ENCODE assay signal across 11 cellular contexts in genomic region chr13:99313473-99313872, GRCh38. TPM values are rescaled to one million over a fixed set of nuclear protein-coding genes. Genes with fewer than 3 reads are reported as not detected.
DNase-seq lines count a peak whose midpoint lies in the region; ATAC-seq and TF ChIP-seq lines count a peak whose summit lies in the region.
"Had no signal": no experiment of that assay in that cellular context is flagged by ENCODE, and none has a peak within 500 bp of the region (broad histone marks: within the 10 kb centered on the region; RNA-seq: fewer than 3 reads in every experiment).

No MANE protein-coding gene starts in this region.

- no peaks in the 10 kb centered on the region for H3K79me2 ChIP-seq in neural progenitor cell (ENCODE audit: low read depth)

- H3K27me3 ChIP-seq in effector memory CD4-positive, alpha-beta T cell (replicated peaks; ENCODE audit: control insufficient read depth, insufficient read depth, low read length, poor library complexity, severe bottlenecking), result no peaks in the 10 kb centered on the region
- no peaks in the 10 kb centered on the region for H3K27me3 ChIP-seq in neural progenitor cell

- no peak for ATAC-seq in GM21423 (IDR thresholded peaks at IDR 0.05; ENCODE audit: unreplicated experiment)

- H3K27ac ChIP-seq in effector memory CD4-positive, alpha-beta T cell (ENCODE audit: insufficient read depth, low read length, poor library complexity, severe bottlenecking), result peak overlapping the region; percentile 91
- H3K27ac ChIP-seq in neural progenitor cell, result no peak overlapping the region

- no peak overlapping the region for H2AFZ ChIP-seq in neural progenitor cell (replicated peaks)

- H3K4me2 ChIP-seq in neural progenitor cell, result peak overlapping the region; percentile 22

- peaks cover 4% of the 10 kb centered on the region for H3K27me3 Mint-ChIP-seq in neural progenitor cell (ENCODE audit: insufficient read depth, low read depth)
- H3K27me3 Mint-ChIP-seq in mesothelial cell of epicardium (ENCODE audit: low read depth), result no peaks in the 10 kb centered on the region

- no peaks in the 10 kb centered on the region for H3K36me3 ChIP-seq in effector memory CD4-positive, alpha-beta T cell (ENCODE audit: control insufficient read depth, insufficient read depth, low read length)
- H3K36me3 ChIP-seq in neural progenitor cell, result peaks cover 3% of the 10 kb centered on the region

- H3K4me1 ChIP-seq in effector memory CD4-positive, alpha-beta T cell (ENCODE audit: control insufficient read depth, insufficient read depth, low read length, poor library complexity, severe bottlenecking), result peaks cover 73% of the 10 kb centered on the region
- peaks cover 5% of the 10 kb centered on the region for H3K4me1 ChIP-seq in neural progenitor cell

- H3K36me3 Mint-ChIP-seq in neural progenitor cell, result peaks cover 35% of the 10 kb centered on the region
- peaks cover 26% of the 10 kb centered on the region for H3K36me3 Mint-ChIP-seq in mesothelial cell of epicardium

- no peaks in the 10 kb centered on the region for H3F3A ChIP-seq in neural progenitor cell (ENCODE audit: low read depth)

- H3K9me3 Mint-ChIP-seq in neural progenitor cell (peaks cover 15% of the 10 kb centered on the region), mesothelial cell of epicardium (peaks cover 3% of the 10 kb centered on the region)

- no peaks in the 10 kb centered on the region for H4K20me1 ChIP-seq in neural progenitor cell (ENCODE audit: low read depth)

- no peak overlapping the region for H3K9ac ChIP-seq in neural progenitor cell

- H3K4me1 Mint-ChIP-seq in neural progenitor cell, result peaks cover 25% of the 10 kb centered on the region
- H3K4me1 Mint-ChIP-seq in mesothelial cell of epicardium, result peaks cover 6% of the 10 kb centered on the region

- H3K4me3 ChIP-seq in effector memory CD4-positive, alpha-beta T cell (ENCODE audit: insufficient read depth, low read depth, low read length, poor library complexity, severe bottlenecking), result no peak overlapping the region
- H3K4me3 ChIP-seq in neural progenitor cell, result no peak overlapping the region

- peak overlapping the region; percentile 89 for H3K27ac Mint-ChIP-seq in neural progenitor cell
- H3K27ac Mint-ChIP-seq in mesothelial cell of epicardium, result no peak overlapping the region

- TF ChIP-seq CTCF in neural progenitor cell (IDR thresholded peaks at IDR 0.05) (no peak), mesothelial cell of epicardium (IDR thresholded peaks at IDR 0.05; ENCODE audit: unreplicated experiment) (no peak)

- DNase-seq in EH (ENCODE audit: low read depth) (peak; percentile 36), NCI-H69 (lab: John Stamatoyannopoulos, UW) (peak; percentile 52), neural progenitor cell (ENCODE audit: low spot score) (peak; percentile 65), mesothelial cell of epicardium (ENCODE audit: low spot score in 2 of 2, unreplicated experiment in 2 of 2) (no peak), NCI-H524 treated with DMSO at 0.1 percent for 48 hours (lab: John Stamatoyannopoulos, UW) (no peak)
- DNase-seq in effector memory CD4-positive, alpha-beta T cell, result no peak
- DNase-seq in effector CD8-positive, alpha-beta T cell (lab: John Stamatoyannopoulos, UW), result no peak
- DNase-seq: MV-4-11, small intestine had no signal

- no peaks in the 10 kb centered on the region for H3K9me3 ChIP-seq in effector memory CD4-positive, alpha-beta T cell (ENCODE audit: control insufficient read depth, low read length)
- no peaks in the 10 kb centered on the region for H3K9me3 ChIP-seq in neural progenitor cell (ENCODE audit: low read depth)

- peak overlapping the region; percentile 4 for H3K4me3 Mint-ChIP-seq in neural progenitor cell
- no peak overlapping the region for H3K4me3 Mint-ChIP-seq in mesothelial cell of epicardium

RNA-seq across cellular contexts. Expression of gene GPR183, which starts 6.3 kb away (rescaled TPM):
- total RNA-seq in neural progenitor cell (ENCODE audit: low replicate concordance) (not detected in 2 replicates), mesothelial cell of epicardium (0.14 to 0.25 TPM (median 0.16 TPM) in 3 replicates)

RNA-seq across cellular contexts. Expression of gene GPR18, which starts 55.3 kb away (rescaled TPM):
- not detected in 2 replicates for total RNA-seq in neural progenitor cell (ENCODE audit: low replicate concordance)
- not detected in 3 replicates for total RNA-seq in mesothelial cell of epicardium
- total RNA-seq: glomerular endothelial cell had no signal

Comparison
In these comparisons a context has a peak if more than half of its experiments do, and no peak if none do; other contexts are left out.
1. DNase-seq: peak in EH (single experiment), NCI-H69 (single experiment) and neural progenitor cell (single experiment); none in effector memory CD4-positive, alpha-beta T cell (0 of 3), mesothelial cell of epicardium (0 of 2), effector CD8-positive, alpha-beta T cell (single experiment) and NCI-H524 treated with DMSO at 0.1 percent for 48 hours (single experiment).